ENCODE assay signal across 3 cellular contexts in genomic region chr14:101895256-101895655, GRCh38.
TF ChIP-seq lines count a peak whose summit lies in the region.

No MANE protein-coding gene starts in this region.

TF ChIP-seq in HepG2, 621 proteins besides CTCF, POLR2A, EP300 and RAD21:
- TF ChIP-seq CEBPG (CRISPR knock-in tag; IDR thresholded peaks at IDR 0.05) (peak; percentile 57; the same call in 1 of the 2 replicates), ZNF772 (CRISPR knock-in tag; IDR thresholded peaks at IDR 0.05) (no peak), ZXDC (CRISPR knock-in tag; IDR thresholded peaks at IDR 0.05) (no peak), KLF15 (CRISPR knock-in tag; IDR thresholded peaks at IDR 0.05; ENCODE audit: borderline replicate concordance) (no peak), CEBPB (IDR thresholded peaks at IDR 0.05; ENCODE audit: borderline replicate concordance, low read depth, low read length) (peak; percentile 91), ZMYM4 (CRISPR knock-in tag; IDR thresholded peaks at IDR 0.05) (no peak)

TF ChIP-seq in IMR-90, 13 proteins besides CTCF, POLR2A, EP300 and RAD21:
- no peak for TF ChIP-seq BHLHE40 (IDR thresholded peaks at IDR 0.05; ENCODE audit: low read depth, low read length)
- no peak for TF ChIP-seq SMC3 (IDR thresholded peaks at IDR 0.05; ENCODE audit: low read depth, low read length)
- peak; percentile 95 for TF ChIP-seq CEBPB (IDR thresholded peaks at IDR 0.05; ENCODE audit: low read depth, low read length)
TF ChIP-seq in IMR-90: peak in this region for 1.

TF ChIP-seq in H1, 55 proteins besides CTCF, POLR2A, EP300 and RAD21:
- TF ChIP-seq CEBPB (IDR thresholded peaks at IDR 0.05; ENCODE audit: low read depth, low read length) (peak; percentile 95), TAF7 (optimal IDR thresholded peaks at IDR 0.05; ENCODE audit: borderline replicate concordance, low read depth, low read length) (no peak)
TF ChIP-seq in H1: peak in this region for 1.
